In the genomic region with DNA sequence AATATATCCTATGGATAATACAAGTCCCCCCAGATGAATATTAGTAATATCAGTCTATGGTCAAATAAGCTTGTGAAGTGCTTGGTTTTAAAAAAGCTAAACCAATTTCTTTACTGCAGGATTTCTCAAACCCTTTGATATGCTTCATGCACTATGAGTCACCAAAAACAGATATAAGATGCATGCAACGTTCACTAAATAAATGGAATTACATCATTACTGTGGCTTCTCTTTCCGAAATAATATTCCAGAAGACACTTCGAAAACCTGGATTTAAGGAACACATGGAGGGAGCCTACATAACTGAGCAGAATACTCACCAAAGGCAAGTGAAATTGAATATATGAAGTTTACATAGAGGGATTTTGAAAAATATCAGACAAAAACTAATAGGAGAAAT, we compare ENCODE assay signal across 20 cellular contexts.
DNase-seq lines count a peak whose midpoint lies in the region; ATAC-seq and TF ChIP-seq lines count a peak whose summit lies in the region.
"Had no signal": no experiment of that assay in that cellular context is flagged by ENCODE, and none has a peak within 500 bp of the region (broad histone marks: within the 10 kb centered on the region; RNA-seq: fewer than 3 reads in every experiment).

No MANE protein-coding gene starts in this region.

- in situ Hi-C loops in brain microvascular endothelial cell (cut with HindIII; ENCODE audit: low pct_ligation_motif_present, low sequenced_read_pairs) = no loop called here

- H3K27ac ChIP-seq in AG04450 (ENCODE audit: low read depth, low read length) (no peak overlapping the region), brain microvascular endothelial cell (no peak overlapping the region), heart left ventricle (no peak overlapping the region)
- H3K27ac ChIP-seq: SJCRH30, stomach, uterus had no signal

- 51 to 61% (median 59%) methylated on average over 3 of the region's 3 CpGs for WGBS in heart left ventricle, 4 donors

- H3K4me3 Mint-ChIP-seq in activated T-cell treated with anti-CD3 and anti-CD28 coated beads, Interleukin-2, amount 50 U/mL, for 24 hours = no peak overlapping the region
- H3K4me3 Mint-ChIP-seq: CD8-positive, alpha-beta memory T cell; T-helper 2 cell treated with Interferon-gamma antibody and Interleukin-4, amounts not matched to agents 5 μg/mL and 100 μg/mL, for 36 hours had no signal

- H3K36me3 ChIP-seq in brain microvascular endothelial cell (replicated peaks) = no peaks in the 10 kb centered on the region
- H3K36me3 ChIP-seq in heart left ventricle = no peaks in the 10 kb centered on the region
- H3K36me3 ChIP-seq: SJCRH30, stomach, uterus had no signal

- H3K4me1 ChIP-seq in heart left ventricle = peaks cover 0 to 19% (median 0%) of the 10 kb centered on the region in 12 donors
- H3K4me1 ChIP-seq: stomach, uterus had no signal

- intact Hi-C loops in heart left ventricle (cut with DNase I) = no loop called here

- H3K9me3 Mint-ChIP-seq in activated T-cell treated with anti-CD3 and anti-CD28 coated beads, Interleukin-2, amount 50 U/mL, for 24 hours = no peaks in the 10 kb centered on the region
- H3K9me3 Mint-ChIP-seq: T-helper 2 cell treated with Interferon-gamma antibody and Interleukin-4, amounts not matched to agents 5 μg/mL and 100 μg/mL, for 36 hours had no signal

- no peak for TF ChIP-seq CTCF in AG04450 (IDR thresholded peaks at IDR 0.05; ENCODE audit: low read depth, low read length)
- no peak for TF ChIP-seq CTCF in brain microvascular endothelial cell (IDR thresholded peaks at IDR 0.05; ENCODE audit: low read depth, low read length, missing control alignments)
- no peak for TF ChIP-seq CTCF in heart left ventricle (IDR thresholded peaks at IDR 0.05)

- H3K4me1 Mint-ChIP-seq in activated T-cell treated with anti-CD3 and anti-CD28 coated beads, Interleukin-2, amount 50 U/mL, for 24 hours (ENCODE audit: low read depth) = no peaks in the 10 kb centered on the region

- no peak for TF ChIP-seq POLR2A in heart left ventricle (IDR thresholded peaks at IDR 0.05)

- POLR2A ChIA-PET in AG04450 (lab: Yijun Ruan, JAX) = no interaction called here

- H3K9me3 ChIP-seq in AG04450 (ENCODE audit: control insufficient read depth, insufficient read depth, low read length) = no peaks in the 10 kb centered on the region
- no peaks in the 10 kb centered on the region for H3K9me3 ChIP-seq in heart left ventricle
- H3K9me3 ChIP-seq: stomach, uterus had no signal

- peaks cover 28% of the 10 kb centered on the region for H3K27me3 Mint-ChIP-seq in activated T-cell treated with anti-CD3 and anti-CD28 coated beads, Interleukin-2, amount 50 U/mL, for 24 hours

- DNase-seq in AG04450 (ENCODE audit: low read depth, low spot score) (peak; percentile 43), HT1080 (ENCODE audit: low read depth) (peak; percentile 34), brain microvascular endothelial cell (peak; percentile 35), glomerular visceral epithelial cell (ENCODE audit: extremely low spot score) (peak; percentile 49), heart left ventricle (no peak), COLO829 (ENCODE audit: low spot score) (no peak)
- DNase-seq in activated T-cell treated with anti-CD3 and anti-CD28 coated beads, Interleukin-2, amount 50 U/mL, for 24 hours = no peak
- DNase-seq: activated CD4-positive, CD25-positive, alpha-beta regulatory T cell; activated gamma-delta T cell; CD8-positive, alpha-beta memory T cell; cortex of kidney; hippocampal formation; kidney; NCI-H2081; NCI-H524; SJCRH30; stomach; uterus had no signal

- H3K27ac Mint-ChIP-seq in activated T-cell treated with anti-CD3 and anti-CD28 coated beads, Interleukin-2, amount 50 U/mL, for 24 hours = no peak overlapping the region
- H3K27ac Mint-ChIP-seq: CD8-positive, alpha-beta memory T cell; T-helper 2 cell treated with Interferon-gamma antibody and Interleukin-4, amounts not matched to agents 5 μg/mL and 100 μg/mL, for 36 hours had no signal

- H3K27me3 ChIP-seq in AG04450 (ENCODE audit: control insufficient read depth, insufficient read depth, low read length) (no peaks in the 10 kb centered on the region), brain microvascular endothelial cell (replicated peaks) (no peaks in the 10 kb centered on the region), heart left ventricle (no peaks in the 10 kb centered on the region)
- H3K27me3 ChIP-seq: SJCRH30, stomach, uterus had no signal

- no peak for ATAC-seq in GM19351 (IDR thresholded peaks at IDR 0.05; ENCODE audit: unreplicated experiment)
- ATAC-seq in heart left ventricle = no peak

- CTCF ChIA-PET in AG04450 (lab: Charles Lee) = no interaction called here

- H3K4me3 ChIP-seq in AG04450 (ENCODE audit: low read depth, low read length) (no peak overlapping the region), brain microvascular endothelial cell (ENCODE audit: low read depth, low read length) (no peak overlapping the region), heart left ventricle (no peak overlapping the region)
- H3K4me3 ChIP-seq: SJCRH30, stomach, uterus had no signal

- H3K36me3 Mint-ChIP-seq in activated T-cell treated with anti-CD3 and anti-CD28 coated beads, Interleukin-2, amount 50 U/mL, for 24 hours (ENCODE audit: low read depth) = no peaks in the 10 kb centered on the region
- H3K36me3 Mint-ChIP-seq: CD8-positive, alpha-beta memory T cell had no signal

Comparison
In these comparisons a context has a peak if more than half of its experiments do, and no peak if none do; other contexts are left out.
1. DNase-seq: peak in AG04450 (single experiment), HT1080 (single experiment), brain microvascular endothelial cell (single experiment) and glomerular visceral epithelial cell (single experiment); none in activated T-cell treated with anti-CD3 and anti-CD28 coated beads, Interleukin-2, amount 50 U/mL, for 24 hours (single experiment), heart left ventricle (0 of 5) and COLO829 (single experiment).